In the genomic region with DNA sequence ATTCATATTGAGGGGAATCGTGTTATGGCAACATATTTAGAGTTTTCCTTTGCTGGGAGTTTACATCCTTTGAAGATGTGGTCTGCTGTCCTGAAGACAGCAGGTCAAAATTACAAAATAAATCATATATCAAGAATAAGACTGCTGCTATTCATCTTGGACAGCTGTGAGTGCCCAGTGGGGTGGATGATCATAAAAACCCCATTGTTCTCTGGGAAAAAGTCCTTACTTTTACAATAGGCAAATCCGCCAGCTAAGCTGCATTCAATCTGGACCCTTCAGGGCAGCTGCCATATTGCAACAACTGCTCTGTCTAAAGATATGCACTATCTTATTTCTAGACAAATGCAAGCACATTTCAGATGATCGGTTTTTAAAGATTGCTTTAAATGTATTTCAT, we compare ENCODE assay signal across 22 cellular contexts. TPM values are rescaled to one million over a fixed set of nuclear protein-coding genes. Genes with fewer than 3 reads are reported as not detected.
"Had no signal": no experiment of that assay in that cellular context is flagged by ENCODE, and none has a peak within 500 bp of the region (broad histone marks: within the 10 kb centered on the region; RNA-seq: fewer than 3 reads in every experiment).

No MANE protein-coding gene starts in this region.

- H3K4me3 ChIP-seq: coronary artery, esophagus squamous epithelium, sigmoid colon, stomach, testis had no signal

- H3K4me1 Mint-ChIP-seq: nephron progenitor cell had no signal

- ATAC-seq: activated CD8-positive, alpha-beta memory T cell treated with anti-CD3 and anti-CD28 coated beads, Interleukin-2, amount 10 ng/mL, durations not matched to agents 7 days and 5 days had no signal

- H3K36me3 ChIP-seq: esophagus squamous epithelium, sigmoid colon, stomach had no signal

- H3K4me3 Mint-ChIP-seq: activated CD8-positive, alpha-beta memory T cell treated with anti-CD3 and anti-CD28 coated beads, Interleukin-2, amount 10 ng/mL, durations not matched to agents 7 days and 5 days; activated naive CD8-positive, alpha-beta T cell treated with anti-CD3 and anti-CD28 coated beads for 36 hours; brain; nephron progenitor cell had no signal

- H3K9me3 ChIP-seq: esophagus squamous epithelium, sigmoid colon, stomach, testis had no signal

- H3K27me3 Mint-ChIP-seq: activated CD8-positive, alpha-beta memory T cell treated with anti-CD3 and anti-CD28 coated beads, Interleukin-2, amount 10 ng/mL, durations not matched to agents 7 days and 5 days; activated naive CD8-positive, alpha-beta T cell treated with anti-CD3 and anti-CD28 coated beads for 36 hours had no signal

- H3K4me1 ChIP-seq: testis had no signal

- DNase-seq: activated CD4-positive, CD25-positive, alpha-beta regulatory T cell treated with anti-CD3 and anti-CD28 coated beads, Interleukin-2, amount 50 U/mL, for 72 hours; activated CD8-positive, alpha-beta memory T cell treated with anti-CD3 and anti-CD28 coated beads, Interleukin-2, amount 10 ng/mL, durations not matched to agents 7 days and 5 days; activated effector memory CD4-positive, alpha-beta T cell treated with anti-CD3 and anti-CD28 coated beads, Interleukin-2, amount 50 U/mL, for 16 hours; activated naive CD8-positive, alpha-beta T cell treated with anti-CD3 and anti-CD28 coated beads for 36 hours; activated T-cell treated with anti-CD3 and anti-CD28 coated beads, Interleukin-2, amount 50 U/mL, for 48 hours; central memory CD4-positive, alpha-beta T cell; effector CD4-positive, alpha-beta T cell; esophagus squamous epithelium; foreskin fibroblast; kidney glomerular epithelial cell; nephron progenitor cell; sigmoid colon; stimulated activated CD4-positive, alpha-beta T cell treated with anti-CD3 and anti-CD28 coated beads, Interleukin-12 subunit alpha, Interleukin-12 subunit beta, amount 100 ng/mL, for 4 hours; stimulated activated CD4-positive, alpha-beta T cell treated with anti-CD3 and anti-CD28 coated beads, Interleukin-2, amount 100 ng/mL, for 24 hours; stomach; T-helper 1 cell; T1000; testis had no signal

- H3K36me3 Mint-ChIP-seq: brain had no signal

- H3K27me3 ChIP-seq: esophagus squamous epithelium, sigmoid colon, stomach, testis had no signal

- H3K27ac Mint-ChIP-seq: activated CD8-positive, alpha-beta memory T cell treated with anti-CD3 and anti-CD28 coated beads, Interleukin-2, amount 10 ng/mL, durations not matched to agents 7 days and 5 days; nephron progenitor cell had no signal

- H3K27ac ChIP-seq: coronary artery, esophagus squamous epithelium, sigmoid colon, stomach, testis had no signal

- H3K9me3 Mint-ChIP-seq: activated naive CD8-positive, alpha-beta T cell treated with anti-CD3 and anti-CD28 coated beads for 36 hours; brain; nephron progenitor cell had no signal

RNA-seq across cellular contexts. Expression of a gene that starts 19.4 kb away (rescaled TPM):
- total RNA-seq: endothelial cell of umbilical vein, osteocyte had no signal
